In genomic region chr19:2976609-2977000, GRCh38 we compare ENCODE assay signal across 8 cellular contexts. TPM values are rescaled to one million over a fixed set of nuclear protein-coding genes. Genes with fewer than 3 reads are reported as not detected.
A peak's percentile ranks its signal among the peaks of the same experiment; 100 is the strongest.
DNase-seq lines count a peak whose midpoint lies in the region; ATAC-seq, FAIRE-seq and TF ChIP-seq lines count a peak whose summit lies in the region.

No MANE protein-coding gene starts in this region.

- H3K27ac Mint-ChIP-seq in activated CD4-positive, alpha-beta T cell treated with anti-CD3 and anti-CD28 coated beads, Interleukin-2, amount 10 ng/mL, durations not matched to agents 7 days and 5 days: peak overlapping the region; percentile 94
- no peak overlapping the region for H3K27ac Mint-ChIP-seq in activated T-cell treated with anti-CD3 and anti-CD28 coated beads, Interleukin-2, amount 50 U/mL, for 72 hours

- DNase-seq in activated CD4-positive, alpha-beta T cell treated with anti-CD3 and anti-CD28 coated beads, Interleukin-2, amount 10 ng/mL, durations not matched to agents 7 days and 5 days: no peak
- DNase-seq in activated CD4-positive, alpha-beta T cell treated with anti-CD3 and anti-CD28 coated beads, Interleukin-2, amount 50 U/mL, for 1 hour: no peak
- no peak for DNase-seq in activated T-cell treated with anti-CD3 and anti-CD28 coated beads, Interleukin-2, amount 50 U/mL, for 72 hours
- DNase-seq in keratinocyte (ENCODE audit: low read depth, low spot score) (no peak), thyroid gland (no peak), cerebellar nuclear complex (lab: John Stamatoyannopoulos, UW) (no peak)

- intact Hi-C loops in thyroid gland (cut with DNase I): no loop called here

- POLR2A ChIA-PET in activated CD4-positive, alpha-beta T cell treated with anti-CD3 and anti-CD28 coated beads, Interleukin-2, amount 10 ng/mL, durations not matched to agents 7 days and 5 days (lab: Charles Lee): interaction anchor here (0.6 kb wide), 1 partner anchor 95 kb away, joined by 3 read pairs; no protein-coding TSS in a partner anchor

- H3K27ac ChIP-seq in keratinocyte (ENCODE audit: control insufficient read depth, insufficient read depth, low read length): no peak overlapping the region
- peak overlapping the region in 1 of 3 donors; percentile 40 for H3K27ac ChIP-seq in thyroid gland

- H3K36me3 ChIP-seq in keratinocyte (ENCODE audit: control insufficient read depth in 2 of 2, extremely low read depth in 1 of 2, insufficient read depth in 2 of 2, low read length in 2 of 2) (no peaks in the 10 kb centered on the region), thyroid gland (no peaks in the 10 kb centered on the region)

- TF ChIP-seq CTCF in keratinocyte (optimal IDR thresholded peaks at IDR 0.05 in 1 of 3, IDR thresholded peaks at IDR 0.05 in 1 of 3, conservative IDR thresholded peaks at IDR 0.05 in 1 of 3; ENCODE audit: extremely low read depth in 1 of 3, insufficient read depth in 2 of 3, low read length in 3 of 3): no peak
- TF ChIP-seq CTCF in thyroid gland (IDR thresholded peaks at IDR 0.05): no peak

- H3K4me1 Mint-ChIP-seq in activated CD4-positive, alpha-beta T cell treated with anti-CD3 and anti-CD28 coated beads, Interleukin-2, amount 10 ng/mL, durations not matched to agents 7 days and 5 days: peaks cover 20% of the 10 kb centered on the region
- H3K4me1 Mint-ChIP-seq in activated T-cell treated with anti-CD3 and anti-CD28 coated beads, Interleukin-2, amount 50 U/mL, for 72 hours (ENCODE audit: low read depth): peaks cover 19% of the 10 kb centered on the region

- H3K9me1 ChIP-seq in keratinocyte (ENCODE audit: control insufficient read depth, extremely low read depth, insufficient read depth, low read length): no peaks in the 10 kb centered on the region

- CTCF ChIA-PET in activated CD4-positive, alpha-beta T cell treated with anti-CD3 and anti-CD28 coated beads, Interleukin-2, amount 10 ng/mL, durations not matched to agents 7 days and 5 days (lab: Charles Lee): interaction anchor here (0.6 to 2.3 kb wide), 6 partner anchors 9 to 178 kb away, joined by 3 to 9 read pairs (median 4); no protein-coding TSS in a partner anchor

- H3K27me3 ChIP-seq in keratinocyte (ENCODE audit: control insufficient read depth, extremely low read depth, insufficient read depth, low read length): peaks cover 9% of the 10 kb centered on the region
- H3K27me3 ChIP-seq in thyroid gland: no peaks in the 10 kb centered on the region

- no peaks in the 10 kb centered on the region for H3K79me2 ChIP-seq in keratinocyte (ENCODE audit: control insufficient read depth, insufficient read depth, low read length)

- no peak for TF ChIP-seq POLR2A in thyroid gland (IDR thresholded peaks at IDR 0.05)

- FAIRE-seq in keratinocyte (lab: Jason Lieb, UNC): no peak

- H3K27me3 Mint-ChIP-seq in activated CD4-positive, alpha-beta T cell treated with anti-CD3 and anti-CD28 coated beads, Interleukin-2, amount 10 ng/mL, durations not matched to agents 7 days and 5 days: peaks cover 7% of the 10 kb centered on the region
- H3K27me3 Mint-ChIP-seq in activated T-cell treated with anti-CD3 and anti-CD28 coated beads, Interleukin-2, amount 50 U/mL, for 72 hours (ENCODE audit: low read depth): peaks cover 6% of the 10 kb centered on the region

- no peaks in the 10 kb centered on the region for H3K36me3 Mint-ChIP-seq in activated CD4-positive, alpha-beta T cell treated with anti-CD3 and anti-CD28 coated beads, Interleukin-2, amount 10 ng/mL, durations not matched to agents 7 days and 5 days (ENCODE audit: low read depth)
- H3K36me3 Mint-ChIP-seq in activated T-cell treated with anti-CD3 and anti-CD28 coated beads, Interleukin-2, amount 50 U/mL, for 72 hours (ENCODE audit: insufficient read depth in 2 of 2): no peaks in the 10 kb centered on the region

- no peaks in the 10 kb centered on the region for H3K9me3 ChIP-seq in keratinocyte (ENCODE audit: control insufficient read depth, low read depth, low read length)
- H3K9me3 ChIP-seq in thyroid gland: no peaks in the 10 kb centered on the region

- H4K20me1 ChIP-seq in keratinocyte (ENCODE audit: control insufficient read depth, extremely low read depth, insufficient read depth, low read length): no peaks in the 10 kb centered on the region

- H3K4me3 ChIP-seq in keratinocyte (ENCODE audit: control insufficient read depth in 2 of 3, extremely low read depth in 1 of 3, insufficient read depth in 2 of 3, low read depth in 1 of 3, low read length in 3 of 3): peak overlapping the region; percentile 36 to 83 (median 76)
- H3K4me3 ChIP-seq in thyroid gland (replicated peaks in 1 of 3): peak overlapping the region; percentile 9 to 33 (median 33)

- H3K4me1 ChIP-seq in keratinocyte (ENCODE audit: control insufficient read depth, extremely low read depth, insufficient read depth, low read length): peaks cover 7% of the 10 kb centered on the region
- peaks cover 35 to 54% of the 10 kb centered on the region in 2 donors for H3K4me1 ChIP-seq in thyroid gland

- dilution Hi-C loops in keratinocyte (cut with MboI; ENCODE audit: extremely low pct_ligation_motif_present, low sequenced_read_pairs): no loop called here

- WGBS in thyroid gland, 2 donors: 16% methylated on average over 15 of the region's 15 CpGs

- H3K9me3 Mint-ChIP-seq in activated CD4-positive, alpha-beta T cell treated with anti-CD3 and anti-CD28 coated beads, Interleukin-2, amount 10 ng/mL, durations not matched to agents 7 days and 5 days: no peaks in the 10 kb centered on the region
- H3K9me3 Mint-ChIP-seq in activated T-cell treated with anti-CD3 and anti-CD28 coated beads, Interleukin-2, amount 50 U/mL, for 72 hours: no peaks in the 10 kb centered on the region

- no peak for ATAC-seq in activated T-cell treated with anti-CD3 and anti-CD28 coated beads, Interleukin-2, amount 50 U/mL, for 72 hours (replicated peaks in 1 of 2)
- ATAC-seq in GM18498 (IDR thresholded peaks at IDR 0.05; ENCODE audit: unreplicated experiment): no peak
- ATAC-seq in GM19452 (IDR thresholded peaks at IDR 0.05; ENCODE audit: unreplicated experiment): no peak

- H3K4me3 Mint-ChIP-seq in activated CD4-positive, alpha-beta T cell treated with anti-CD3 and anti-CD28 coated beads, Interleukin-2, amount 10 ng/mL, durations not matched to agents 7 days and 5 days: peak overlapping the region; percentile 93
- H3K4me3 Mint-ChIP-seq in activated T-cell treated with anti-CD3 and anti-CD28 coated beads, Interleukin-2, amount 50 U/mL, for 72 hours: peak overlapping the region; percentile 93 to 98

- peak overlapping the region; percentile 89 for H2AFZ ChIP-seq in keratinocyte (ENCODE audit: control insufficient read depth, low read length)

- H3K4me2 ChIP-seq in keratinocyte (ENCODE audit: control insufficient read depth, extremely low read depth, insufficient read depth, low read depth, low read length): peak overlapping the region; percentile 97

- H3K9ac ChIP-seq in keratinocyte (ENCODE audit: control insufficient read depth, extremely low read depth, insufficient read depth, low read length): peak overlapping the region; percentile 63

RNA-seq across cellular contexts. Expression of gene TLE6, which starts 0.8 kb away (rescaled TPM):
- 1 to 10 TPM; 1.2 to 1.6 TPM for total RNA-seq in activated CD4-positive, alpha-beta T cell treated with anti-CD3 and anti-CD28 coated beads, Interleukin-2, amount 10 ng/mL, durations not matched to agents 7 days and 5 days
- total RNA-seq in activated T-cell treated with anti-CD3 and anti-CD28 coated beads, Interleukin-2, amount 50 U/mL, for 72 hours: 1 to 10 TPM; 4.5 to 6.0 TPM
- polyA plus RNA-seq in keratinocyte: 0.41 to 1.2 TPM (median 0.43 TPM) in 3 replicates
- polyA plus RNA-seq in keratinocyte (2011; ENCODE audit: low read depth): not detected
- 0.38 and 0.40 TPM in 2 replicates for polyA plus RNA-seq in keratinocyte (2011; cell fraction: cytosol; rRNA removed)
- 0.77 and 1.0 TPM in 2 replicates for polyA plus RNA-seq in keratinocyte (2011; cell fraction: nucleus; rRNA removed)
- polyA plus RNA-seq in keratinocyte (2012; ENCODE audit: low replicate concordance): 1.2 TPM in 1 of 2 replicates, not detected in the other
- polyA minus RNA-seq in keratinocyte: 1.1 to 1.7 TPM in 2 of 3 replicates, not detected in the other
- not detected for polyA minus RNA-seq in keratinocyte (2011; cell fraction: cytosol; rRNA and poly(A)+ RNA removed)
- not detected in 2 replicates for polyA minus RNA-seq in keratinocyte (2011; cell fraction: nucleus; rRNA and poly(A)+ RNA removed)
- total RNA-seq in thyroid gland: 10 to 100 TPM in 3 of 4 donors, 1 to 10 TPM in 1; 2.4 to 20.7 (median 11.6) TPM

RNA-seq across cellular contexts. Expression of gene ZNF77, which starts 31.8 kb away (rescaled TPM):
- 1 to 10 TPM; 4.6 to 5.6 TPM for total RNA-seq in activated CD4-positive, alpha-beta T cell treated with anti-CD3 and anti-CD28 coated beads, Interleukin-2, amount 10 ng/mL, durations not matched to agents 7 days and 5 days
- total RNA-seq in activated T-cell treated with anti-CD3 and anti-CD28 coated beads, Interleukin-2, amount 50 U/mL, for 72 hours: 1 to 10 TPM; 5.4 to 5.5 TPM
- polyA plus RNA-seq in keratinocyte: 4.7 to 6.0 TPM (median 5.2 TPM) in 3 replicates
- 4.2 TPM for polyA plus RNA-seq in keratinocyte (2011; ENCODE audit: low read depth)
- polyA plus RNA-seq in keratinocyte (2011; cell fraction: cytosol; rRNA removed): 2.6 and 4.2 TPM in 2 replicates
- polyA plus RNA-seq in keratinocyte (2011; cell fraction: nucleus; rRNA removed): 9.4 and 10.1 TPM in 2 replicates
- polyA plus RNA-seq in keratinocyte (2012; ENCODE audit: low replicate concordance): 2.3 and 4.3 TPM in 2 replicates
- 2.6 to 5.5 TPM (median 5.2 TPM) in 3 replicates for polyA minus RNA-seq in keratinocyte
- polyA minus RNA-seq in keratinocyte (2011; cell fraction: cytosol; rRNA and poly(A)+ RNA removed): 3.5 TPM
- polyA minus RNA-seq in keratinocyte (2011; cell fraction: nucleus; rRNA and poly(A)+ RNA removed): 2.7 and 5.6 TPM in 2 replicates
- total RNA-seq in thyroid gland: 1 to 10 TPM; 5.1 to 7.0 (median 6.2) TPM

RNA-seq across cellular contexts. Expression of gene TLE2, which starts 52.5 kb away (rescaled TPM):
- total RNA-seq in activated CD4-positive, alpha-beta T cell treated with anti-CD3 and anti-CD28 coated beads, Interleukin-2, amount 10 ng/mL, durations not matched to agents 7 days and 5 days: under 1 TPM; 0.99 to 1.00 TPM
- total RNA-seq in activated T-cell treated with anti-CD3 and anti-CD28 coated beads, Interleukin-2, amount 50 U/mL, for 72 hours: 10 to 100 TPM; 12.4 to 16.5 TPM
- polyA plus RNA-seq in keratinocyte: 0.70 to 1.0 TPM (median 0.88 TPM) in 3 replicates
- polyA plus RNA-seq in keratinocyte (2011; ENCODE audit: low read depth): 0.94 TPM
- polyA plus RNA-seq in keratinocyte (2011; cell fraction: cytosol; rRNA removed): 0.36 and 0.97 TPM in 2 replicates
- 1.2 and 2.3 TPM in 2 replicates for polyA plus RNA-seq in keratinocyte (2011; cell fraction: nucleus; rRNA removed)
- polyA plus RNA-seq in keratinocyte (2012; ENCODE audit: low replicate concordance): 0.82 and 1.4 TPM in 2 replicates
- polyA minus RNA-seq in keratinocyte: 0.63 to 2.2 TPM (median 0.90 TPM) in 3 replicates
- 7.5 TPM for polyA minus RNA-seq in keratinocyte (2011; cell fraction: cytosol; rRNA and poly(A)+ RNA removed)
- polyA minus RNA-seq in keratinocyte (2011; cell fraction: nucleus; rRNA and poly(A)+ RNA removed): 0.95 and 1.2 TPM in 2 replicates
- 100 to 1,000 TPM in 1 of 4 donors, 10 to 100 TPM in 3; 81.3 to 114 (median 90.3) TPM for total RNA-seq in thyroid gland

Comparison
In these comparisons a context has a peak if more than half of its experiments do, and no peak if none do; other contexts are left out.
1. RNA of gene TLE2, which starts 52.5 kb away (total RNA-seq): 81.3 to 114 TPM in thyroid gland and 12.4 to 16.5 TPM in activated T-cell treated with anti-CD3 and anti-CD28 coated beads, Interleukin-2, amount 50 U/mL, for 72 hours; 0.99 to 1.00 TPM in activated CD4-positive, alpha-beta T cell treated with anti-CD3 and anti-CD28 coated beads, Interleukin-2, amount 10 ng/mL, durations not matched to agents 7 days and 5 days; every median in the first group is over 4 times any median in the second.